ENCODE assay signal across 8 cellular contexts in genomic region chr6:152301806-152302568, GRCh38.
DNase-seq lines count a peak whose midpoint lies in the region; ATAC-seq and TF ChIP-seq lines count a peak whose summit lies in the region.

No MANE protein-coding gene starts in this region.

- H3K9me3 ChIP-seq in NT2/D1 (ENCODE audit: insufficient read depth, low read length): no peaks in the 10 kb centered on the region

- H3K27me3 ChIP-seq in NT2/D1 (ENCODE audit: insufficient read depth, insufficient read length): no peaks in the 10 kb centered on the region

- TF ChIP-seq CTCF in epithelial cell of esophagus (IDR thresholded peaks at IDR 0.05; ENCODE audit: insufficient read depth, low read depth, low read length, missing control alignments): peak; percentile 63

- peak; percentile 96 for DNase-seq in CD1c-positive myeloid dendritic cell (ENCODE audit: extremely low spot score)
- DNase-seq in NT2/D1 (ENCODE audit: low read depth, low spot score): peak; percentile 75
- peak; percentile 92 for DNase-seq in activated CD8-positive, alpha-beta memory T cell treated with anti-CD3 and anti-CD28 coated beads, Interleukin-2, amount 50 U/mL, for 48 hours
- DNase-seq in epithelial cell of esophagus (ENCODE audit: low read depth): peak; percentile 88
- peak; percentile 87 for DNase-seq in middle frontal gyrus (ENCODE audit: extremely low spot score, low spot score)
- DNase-seq in stimulated activated CD8-positive, alpha-beta memory T cell treated with anti-CD3 and anti-CD28 coated beads, Interleukin-2, amount 100 ng/mL, for 1 hour (ENCODE audit: low read depth in 2 of 2): peak; percentile 73 to 75

- no peaks in the 10 kb centered on the region for H3K36me3 ChIP-seq in NT2/D1 (ENCODE audit: insufficient read depth, insufficient read length, low read length)

- H3K9ac ChIP-seq in NT2/D1 (ENCODE audit: insufficient read length, low read depth): peak overlapping the region; percentile 59

- H3K4me3 ChIP-seq in NT2/D1 (ENCODE audit: insufficient read length, low read depth): peak overlapping the region; percentile 69
- peak overlapping the region; percentile 69 for H3K4me3 ChIP-seq in epithelial cell of esophagus (ENCODE audit: low read length)

- no peaks in the 10 kb centered on the region for H3K4me1 ChIP-seq in NT2/D1 (ENCODE audit: insufficient read depth, insufficient read length)

- ATAC-seq in GM19395 (IDR thresholded peaks at IDR 0.05; ENCODE audit: unreplicated experiment) (peak; percentile 89), HG03558 (IDR thresholded peaks at IDR 0.05; ENCODE audit: extremely low read depth, unreplicated experiment) (peak; percentile 78)

Comparison
In these comparisons a context has a peak if more than half of its experiments do, and no peak if none do; other contexts are left out.
1. Peak in every context shown above with its lines: DNase-seq, ATAC-seq and H3K4me3 ChIP-seq.